Comparison of ENCODE assay signal across 32 cellular contexts in the genomic region with DNA sequence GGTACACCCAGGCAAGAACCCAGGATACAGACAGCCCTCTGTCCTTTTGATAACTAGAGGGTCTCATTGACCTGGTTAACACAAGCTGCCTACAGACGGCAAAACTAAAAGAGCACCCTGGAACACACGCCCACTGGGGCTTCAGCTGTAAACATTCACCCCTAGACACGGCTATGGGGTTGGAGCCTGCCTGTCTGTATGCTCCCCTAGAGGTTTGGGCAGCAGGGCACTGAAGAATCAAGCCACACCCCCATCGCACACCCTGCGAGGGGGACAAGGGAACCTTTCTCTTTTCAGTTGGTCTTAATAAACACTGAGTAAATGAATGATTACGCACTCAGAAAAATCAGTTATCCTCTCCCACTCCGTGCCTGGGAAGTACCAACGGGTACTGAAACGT. TPM values are rescaled to one million over a fixed set of nuclear protein-coding genes. Genes with fewer than 3 reads are reported as not detected.
"Had no signal": no experiment of that assay in that cellular context is flagged by ENCODE, and none has a peak within 500 bp of the region (broad histone marks: within the 10 kb centered on the region; RNA-seq: fewer than 3 reads in every experiment).

No MANE protein-coding gene starts in this region.

- H3K36me3 ChIP-seq: suprapubic skin, thoracic aorta, thyroid gland, tibial nerve, transverse colon, upper lobe of left lung, upper lobe of right lung, uterus, vagina had no signal

- H3K27ac ChIP-seq: stomach, suprapubic skin, testis, thoracic aorta, thyroid gland, tibial artery, tibial nerve, transverse colon, upper lobe of left lung, upper lobe of right lung, uterus, vagina had no signal

- H3K27me3 ChIP-seq: testis, thyroid gland, tibial nerve, transverse colon, upper lobe of left lung, upper lobe of right lung, uterus, vagina had no signal

- H3K4me1 ChIP-seq: suprapubic skin, testis, thyroid gland, tibial artery, tibial nerve, transverse colon, upper lobe of right lung, uterus, vagina had no signal

- DNase-seq: stimulated activated CD4-positive, alpha-beta T cell treated with anti-CD3 and anti-CD28 coated beads, Interleukin-2, amount 100 ng/mL, for 48 hours; stimulated activated CD4-positive, alpha-beta T cell treated with anti-CD3 and anti-CD28 coated beads, Interleukin-4, amount 100 ng/mL, for 1 hour; stimulated activated CD4-positive, alpha-beta T cell treated with anti-CD3 and anti-CD28 coated beads, Interleukin-4, amount 100 ng/mL, for 24 hours; stimulated activated CD4-positive, alpha-beta T cell treated with anti-CD3 and anti-CD28 coated beads, Interleukin-4, amount 100 ng/mL, for 4 hours; stimulated activated CD8-positive, alpha-beta memory T cell treated with anti-CD3 and anti-CD28 coated beads, Interleukin-4, amount 100 ng/mL, for 48 hours; stimulated activated naive B cell treated with anti-CD40 and anti-IgM and Interleukin-4, amounts not matched to agents 10 μg/mL and 1 μg/mL and 100 μg/mL, for 72 hours; stimulated activated naive CD4-positive, alpha-beta T cell; stimulated activated naive CD4-positive, alpha-beta T cell treated with Interleukin-2 at 50 U/mL for 16 hours; stimulated activated naive CD8-positive, alpha-beta T cell treated with anti-CD3 and anti-CD28 coated beads, Interleukin-15, amount 100 ng/mL, for 72 hours; stimulated activated naive CD8-positive, alpha-beta T cell treated with anti-CD3 and anti-CD28 coated beads, Interleukin-15, Interleukin-2, amounts not matched to agents 100 U/mL and 50 U/mL, for 24 hours; stomach; substantia nigra; testis; thyroid gland; tibial artery; transverse colon; trophoblast cell; upper lobe of left lung; upper lobe of right lung; uterus had no signal

- H3K4me3 ChIP-seq: stomach, suprapubic skin, testis, thoracic aorta, thyroid gland, tibial artery, tibial nerve, transverse colon, upper lobe of left lung, upper lobe of right lung, uterus, vagina had no signal

- ATAC-seq: stimulated activated effector memory CD8-positive, alpha-beta T cell treated with anti-CD3 and anti-CD28 coated beads, Interleukin-12 subunit alpha, Interleukin-12 subunit beta, amount 100 ng/mL, for 72 hours; stimulated activated memory B cell treated with anti-CD40 and anti-IgM and Interleukin-4, amounts not matched to agents 10 μg/mL and 1 μg/mL and 100 μg/mL, for 72 hours; stimulated activated naive B cell treated with anti-CD40 and anti-IgM and Interleukin-4, amounts not matched to agents 10 μg/mL and 1 μg/mL and 100 μg/mL, for 72 hours; stimulated activated naive CD8-positive, alpha-beta T cell treated with anti-CD3 and anti-CD28 coated beads, Interleukin-15, amount 100 ng/mL, for 72 hours; stimulated activated naive CD8-positive, alpha-beta T cell treated with anti-CD3 and anti-CD28 coated beads, Interleukin-15, Interleukin-2, amounts not matched to agents 100 U/mL and 50 U/mL, for 24 hours; upper lobe of right lung had no signal

- FAIRE-seq: urothelium cell line had no signal

- H3K9me3 ChIP-seq: testis, thyroid gland, uterus, vagina had no signal

RNA-seq across cellular contexts. Expression of a gene that starts 49.2 kb away (rescaled TPM):
- total RNA-seq: stomach, subcutaneous adipose tissue, temporal lobe, testis, thoracic aorta, thyroid gland, tibial nerve, transverse colon, upper lobe of left lung, upper lobe of right lung, ureter, urinary bladder, uterus, vagina had no signal
- polyA plus RNA-seq: stomach, thymus, urinary bladder had no signal
